In the genomic region with DNA sequence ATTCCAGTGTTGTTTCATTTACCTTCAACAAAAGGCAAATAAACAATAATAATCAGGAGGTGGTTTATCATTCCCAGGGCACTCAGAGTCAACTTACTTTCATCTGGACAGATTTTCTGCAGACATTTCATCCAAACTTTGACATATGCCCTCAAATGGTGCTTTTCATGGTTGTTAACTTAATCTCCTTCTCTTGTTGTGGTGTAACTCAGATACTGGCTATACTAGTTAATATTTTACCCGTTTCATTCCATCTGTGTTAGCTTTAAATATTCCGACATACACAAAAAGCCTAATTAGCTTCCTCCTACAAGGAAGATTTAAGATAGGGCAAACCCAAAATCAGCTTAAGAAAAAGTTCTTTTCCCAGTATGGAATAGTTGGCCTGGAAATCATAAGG, we compare ENCODE assay signal across 38 cellular contexts.
"Had no signal": no experiment of that assay in that cellular context is flagged by ENCODE, and none has a peak within 500 bp of the region (broad histone marks: within the 10 kb centered on the region; RNA-seq: fewer than 3 reads in every experiment).

No MANE protein-coding gene starts in this region.

- H3K4me3 Mint-ChIP-seq: activated B cell treated with CpG ODN at 0.5 μM for 24 hours; activated CD8-positive, alpha-beta memory T cell treated with anti-CD3 and anti-CD28 coated beads, Interleukin-2, amount 10 ng/mL, durations not matched to agents 7 days and 5 days; activated CD8-positive, alpha-beta T cell treated with anti-CD3 and anti-CD28 coated beads for 36 hours; activated naive CD4-positive, alpha-beta T cell treated with anti-CD3 and anti-CD28 coated beads for 36 hours; activated naive CD4-positive, alpha-beta T cell treated with anti-CD3 and anti-CD28 coated beads, Interleukin-2, amount 50 U/mL, for 24 hours; activated naive CD8-positive, alpha-beta T cell treated with anti-CD3 and anti-CD28 coated beads for 36 hours; activated naive CD8-positive, alpha-beta T cell treated with anti-CD3 and anti-CD28 coated beads, Interleukin-2, amount 50 U/mL, for 24 hours; activated T-helper 1 cell treated with anti-CD3 and anti-CD28 coated beads, Interleukin-12 subunit alpha, Interleukin-12 subunit beta, Interleukin-2, Interleukin-4 antibody, amounts not matched to agents 30 ng/mL and 10 ng/mL and 1 ng/mL, durations not matched to agents 14 hours and 24 hours and 36 hours; brain; T-helper 17 cell; T-helper 2 cell treated with Interferon-gamma antibody and Interleukin-4, amounts not matched to agents 5 μg/mL and 100 μg/mL, for 36 hours had no signal

- H3K4me1 ChIP-seq: breast epithelium, colonic mucosa, esophagus squamous epithelium had no signal

- H3K27me3 Mint-ChIP-seq: brain had no signal

- H3K27ac Mint-ChIP-seq: activated B cell treated with CpG ODN at 0.5 μM for 24 hours; activated CD8-positive, alpha-beta memory T cell treated with anti-CD3 and anti-CD28 coated beads, Interleukin-2, amount 10 ng/mL, durations not matched to agents 7 days and 5 days; activated CD8-positive, alpha-beta T cell treated with anti-CD3 and anti-CD28 coated beads for 36 hours; activated naive CD4-positive, alpha-beta T cell treated with anti-CD3 and anti-CD28 coated beads for 36 hours; activated naive CD4-positive, alpha-beta T cell treated with anti-CD3 and anti-CD28 coated beads, Interleukin-2, amount 50 U/mL, for 24 hours; activated naive CD8-positive, alpha-beta T cell treated with anti-CD3 and anti-CD28 coated beads for 36 hours; activated naive CD8-positive, alpha-beta T cell treated with anti-CD3 and anti-CD28 coated beads, Interleukin-2, amount 50 U/mL, for 24 hours; activated T-helper 1 cell treated with anti-CD3 and anti-CD28 coated beads, Interleukin-12 subunit alpha, Interleukin-12 subunit beta, Interleukin-2, Interleukin-4 antibody, amounts not matched to agents 30 ng/mL and 10 ng/mL and 1 ng/mL, durations not matched to agents 14 hours and 24 hours and 36 hours; activated T-helper 2 cell treated with anti-CD3 and anti-CD28 coated beads, Interferon-gamma antibody, Interleukin-2, Interleukin-4, amounts not matched to agents 10 μg/mL and 5 μg/mL and 100 μg/mL, durations not matched to agents 14 hours and 24 hours and 36 hours; T-helper 17 cell; T-helper 2 cell treated with Interferon-gamma antibody and Interleukin-4, amounts not matched to agents 5 μg/mL and 100 μg/mL, for 36 hours had no signal

- H3K36me3 Mint-ChIP-seq: activated CD8-positive, alpha-beta memory T cell treated with anti-CD3 and anti-CD28 coated beads, Interleukin-2, amount 10 ng/mL, durations not matched to agents 7 days and 5 days; activated naive CD4-positive, alpha-beta T cell treated with anti-CD3 and anti-CD28 coated beads, Interleukin-2, amount 50 U/mL, for 24 hours; activated naive CD8-positive, alpha-beta T cell treated with anti-CD3 and anti-CD28 coated beads for 36 hours; brain had no signal

- DNase-seq: activated B cell treated with CpG ODN at 0.5 μM for 24 hours; activated CD4-positive, alpha-beta T cell treated with anti-CD3 and anti-CD28 coated beads for 48 hours; activated CD4-positive, alpha-beta T cell treated with anti-CD3 and anti-CD28 coated beads, Interleukin-2, amount 50 U/mL, for 1 hour; activated CD4-positive, alpha-beta T cell treated with anti-CD3 and anti-CD28 coated beads, Interleukin-2, amount 50 U/mL, for 48 hours; activated CD8-positive, alpha-beta memory T cell treated with anti-CD3 and anti-CD28 coated beads, Interleukin-2, amount 10 ng/mL, durations not matched to agents 7 days and 5 days; activated CD8-positive, alpha-beta memory T cell treated with anti-CD3 and anti-CD28 coated beads, Interleukin-2, amount 50 U/mL, for 4 hours; activated CD8-positive, alpha-beta T cell treated with anti-CD3 and anti-CD28 coated beads for 36 hours; activated effector memory CD4-positive, alpha-beta T cell treated with anti-CD3 and anti-CD28 coated beads, Interleukin-2, amount 50 U/mL, for 16 hours; activated naive CD4-positive, alpha-beta T cell treated with anti-CD3 and anti-CD28 coated beads for 36 hours; activated naive CD8-positive, alpha-beta T cell treated with anti-CD3 and anti-CD28 coated beads for 36 hours; activated naive CD8-positive, alpha-beta T cell treated with anti-CD3 and anti-CD28 coated beads, Interleukin-2, amount 50 U/mL, for 24 hours; activated T-cell treated with anti-CD3 and anti-CD28 coated beads, Interleukin-2, amount 50 U/mL, for 1 hour; activated T-cell treated with anti-CD3 and anti-CD28 coated beads, Interleukin-2, amount 50 U/mL, for 48 hours; adrenal gland; amygdala; aorta; central memory CD4-positive, alpha-beta T cell; cerebellar nuclear complex; colonic mucosa; effector CD8-positive, alpha-beta T cell; esophagus squamous epithelium; foreskin melanocyte; T-helper 1 cell; T-helper 17 cell; T1000; WERI-Rb-1 had no signal

- H3K27ac ChIP-seq: adrenal gland, breast epithelium, cardiac muscle cell, colonic mucosa, epithelial cell of prostate, esophagus squamous epithelium, gastroesophageal sphincter, WERI-Rb-1 had no signal

- H3K4me1 Mint-ChIP-seq: activated B cell treated with CpG ODN at 0.5 μM for 24 hours; activated CD8-positive, alpha-beta memory T cell treated with anti-CD3 and anti-CD28 coated beads, Interleukin-2, amount 10 ng/mL, durations not matched to agents 7 days and 5 days; activated naive CD4-positive, alpha-beta T cell treated with anti-CD3 and anti-CD28 coated beads, Interleukin-2, amount 50 U/mL, for 24 hours; activated naive CD8-positive, alpha-beta T cell treated with anti-CD3 and anti-CD28 coated beads for 36 hours; activated naive CD8-positive, alpha-beta T cell treated with anti-CD3 and anti-CD28 coated beads, Interleukin-2, amount 50 U/mL, for 24 hours had no signal

- H3K27me3 ChIP-seq: adrenal gland, breast epithelium, cardiac muscle cell, colonic mucosa, esophagus squamous epithelium, gastroesophageal sphincter had no signal

- FAIRE-seq: endometrium, endothelial cell of umbilical vein had no signal

- H3K9me3 Mint-ChIP-seq: activated B cell treated with CpG ODN at 0.5 μM for 24 hours; activated CD8-positive, alpha-beta T cell treated with anti-CD3 and anti-CD28 coated beads for 36 hours; activated naive CD4-positive, alpha-beta T cell treated with anti-CD3 and anti-CD28 coated beads for 36 hours; activated naive CD4-positive, alpha-beta T cell treated with anti-CD3 and anti-CD28 coated beads, Interleukin-2, amount 50 U/mL, for 24 hours; activated naive CD8-positive, alpha-beta T cell treated with anti-CD3 and anti-CD28 coated beads for 36 hours; activated naive CD8-positive, alpha-beta T cell treated with anti-CD3 and anti-CD28 coated beads, Interleukin-2, amount 50 U/mL, for 24 hours; activated T-helper 1 cell treated with anti-CD3 and anti-CD28 coated beads, Interleukin-12 subunit alpha, Interleukin-12 subunit beta, Interleukin-2, Interleukin-4 antibody, amounts not matched to agents 30 ng/mL and 10 ng/mL and 1 ng/mL, durations not matched to agents 14 hours and 24 hours and 36 hours; activated T-helper 2 cell treated with anti-CD3 and anti-CD28 coated beads, Interferon-gamma antibody, Interleukin-2, Interleukin-4, amounts not matched to agents 10 μg/mL and 5 μg/mL and 100 μg/mL, durations not matched to agents 14 hours and 24 hours and 36 hours; brain; T-helper 2 cell treated with Interferon-gamma antibody and Interleukin-4, amounts not matched to agents 5 μg/mL and 100 μg/mL, for 36 hours had no signal

- H3K36me3 ChIP-seq: adrenal gland, breast epithelium, cardiac muscle cell, colonic mucosa, esophagus squamous epithelium, gastroesophageal sphincter, WERI-Rb-1 had no signal

- H3K4me3 ChIP-seq: adrenal gland, breast epithelium, cardiac muscle cell, colonic mucosa, esophagus squamous epithelium, gastroesophageal sphincter had no signal

- H3K9me3 ChIP-seq: adrenal gland, breast epithelium, colonic mucosa, esophagus squamous epithelium, gastroesophageal sphincter had no signal

- ATAC-seq: activated CD4-positive, CD25-positive, alpha-beta regulatory T cell treated with anti-CD3 and anti-CD28 coated beads, Interleukin-2, amount 50 U/mL, for 24 hours; activated CD8-positive, alpha-beta memory T cell treated with anti-CD3 and anti-CD28 coated beads, Interleukin-2, amount 10 ng/mL, durations not matched to agents 7 days and 5 days; activated CD8-positive, alpha-beta T cell treated with anti-CD3 and anti-CD28 coated beads for 36 hours; activated naive CD8-positive, alpha-beta T cell treated with anti-CD3 and anti-CD28 coated beads, Interleukin-2, amount 50 U/mL, for 24 hours; gastroesophageal sphincter; T-helper 17 cell had no signal
